21 cellular contexts compared by ENCODE assay signal in the genomic region with DNA sequence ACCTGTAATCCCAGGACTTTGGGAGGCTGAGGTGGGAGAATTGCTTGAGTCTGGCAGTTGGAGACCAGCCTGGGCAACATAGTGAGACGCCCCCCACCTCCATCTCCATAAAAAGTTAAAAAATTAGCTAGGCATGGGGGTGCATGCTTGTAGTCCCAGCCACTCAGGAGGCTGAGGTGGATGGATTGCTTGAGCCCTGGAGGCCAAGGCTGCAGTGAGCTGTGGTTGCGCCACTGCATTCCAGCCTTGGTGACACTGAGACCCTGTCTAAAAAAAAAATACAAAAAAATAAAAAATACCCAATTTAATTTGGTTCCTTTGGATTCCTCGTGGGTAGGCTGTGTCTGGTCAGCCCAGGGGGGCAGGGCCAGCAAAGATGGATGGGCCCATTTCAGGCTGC. TPM values are rescaled to one million over a fixed set of nuclear protein-coding genes. Genes with fewer than 3 reads are reported as not detected.
DNase-seq lines count a peak whose midpoint lies in the region; ATAC-seq, FAIRE-seq and TF ChIP-seq lines count a peak whose summit lies in the region.
"Had no signal": no experiment of that assay in that cellular context is flagged by ENCODE, and none has a peak within 500 bp of the region (broad histone marks: within the 10 kb centered on the region; RNA-seq: fewer than 3 reads in every experiment).

No MANE protein-coding gene starts in this region.

- no peaks in the 10 kb centered on the region for H4K20me1 ChIP-seq in HepG2 (ENCODE audit: insufficient read depth, low read length)

- no peak overlapping the region for H2BK12ac ChIP-seq in neuronal stem cell (ENCODE audit: low read length)

- TF ChIP-seq POLR2A in HepG2 (IDR thresholded peaks at IDR 0.05; ENCODE audit: insufficient read depth in 1 of 2, low read depth in 2 of 2, low read length in 2 of 2) (no peak), right lobe of liver (IDR thresholded peaks at IDR 0.05) (no peak), adrenal gland (IDR thresholded peaks at IDR 0.05) (no peak)

- H3K9me3 ChIP-seq in HepG2 (ENCODE audit: low read length), result no peaks in the 10 kb centered on the region
- no peaks in the 10 kb centered on the region for H3K9me3 ChIP-seq in right lobe of liver
- no peaks in the 10 kb centered on the region for H3K9me3 ChIP-seq in neuronal stem cell (replicated peaks in 1 of 2; ENCODE audit: control insufficient read depth in 2 of 2, insufficient read depth in 1 of 2, low read depth in 1 of 2, low read length in 2 of 2)
- H3K9me3 ChIP-seq in adrenal gland (replicated peaks in 1 of 3), result no peaks in the 10 kb centered on the region
- H3K9me3 ChIP-seq: BE2C, HAP-1 had no signal

- no peak overlapping the region for H3K14ac ChIP-seq in neuronal stem cell (ENCODE audit: low read length)

- H3K4me3 ChIP-seq in HepG2 (replicated peaks in 1 of 3; ENCODE audit: insufficient read depth in 1 of 3, low read depth in 2 of 3, low read length in 3 of 3), result no peak overlapping the region
- no peak overlapping the region for H3K4me3 ChIP-seq in right lobe of liver
- no peak overlapping the region for H3K4me3 ChIP-seq in neuronal stem cell (ENCODE audit: low read length in 2 of 2)
- H3K4me3 ChIP-seq in adrenal gland, result no peak overlapping the region
- H3K4me3 ChIP-seq: GM12878, GM23248, HAP-1 had no signal

- no peak overlapping the region for H3K4ac ChIP-seq in neuronal stem cell (ENCODE audit: low read length)

- TF ChIP-seq EP300 in HepG2 (IDR thresholded peaks at IDR 0.05; ENCODE audit: low read depth in 2 of 2, low read length in 2 of 2) (no peak), HepG2 (CRISPR knock-in tag; IDR thresholded peaks at IDR 0.05; ENCODE audit: borderline replicate concordance) (no peak)

- H3K27me3 ChIP-seq in HepG2 (ENCODE audit: control insufficient read depth in 1 of 2, insufficient read depth in 2 of 2, low read length in 2 of 2), result peaks cover 5 to 52% of the 10 kb centered on the region in 2 experiments; a peak in 4 of 5 replicates
- no peaks in the 10 kb centered on the region for H3K27me3 ChIP-seq in right lobe of liver
- H3K27me3 ChIP-seq in neuronal stem cell (ENCODE audit: control insufficient read depth in 3 of 3, insufficient read depth in 3 of 3, low read depth in 1 of 3, low read length in 3 of 3), result peaks cover 0 to 76% (median 0%) of the 10 kb centered on the region in 3 experiments
- H3K27me3 ChIP-seq in adrenal gland, result peaks cover 4% of the 10 kb centered on the region
- H3K27me3 ChIP-seq: BE2C had no signal

- 24% methylated on average over 3 of the region's 3 CpGs for WGBS in HepG2 (ENCODE audit: low lambda C conversion rate)
- WGBS in right lobe of liver (ENCODE audit: insufficient coverage, low coverage, low lambda C conversion rate, missing lambda C conversion rate), result 64% methylated on average over 3 of the region's 3 CpGs
- no CpG with 5 or more reads among the region's 3 CpGs for WGBS in neuronal stem cell (ENCODE audit: extremely low coverage in 2 of 2, insufficient read length in 2 of 2, insufficient replicate concordance in 1 of 2), 2 donors
- WGBS in adrenal gland, 4 donors, result 55 to 58% (median 57%) methylated on average over 3 of the region's 3 CpGs

- no peak overlapping the region for H3K27ac ChIP-seq in HepG2 (ENCODE audit: extremely low read length, insufficient read depth, low read length)
- H3K27ac ChIP-seq in right lobe of liver, result no peak overlapping the region
- no peak overlapping the region for H3K27ac ChIP-seq in neuronal stem cell (replicated peaks; ENCODE audit: low read length)
- no peak overlapping the region for H3K27ac ChIP-seq in adrenal gland
- H3K27ac ChIP-seq: GM23248 had no signal

- TF ChIP-seq CTCF in HepG2 (CRISPR knock-in tag; IDR thresholded peaks at IDR 0.05), result no peak
- TF ChIP-seq CTCF in right lobe of liver (IDR thresholded peaks at IDR 0.05), result no peak
- no peak for TF ChIP-seq CTCF in type B pancreatic cell (conservative IDR thresholded peaks at IDR 0.05)
- no peak for TF ChIP-seq CTCF in adrenal gland (IDR thresholded peaks at IDR 0.05)

- H3K4me1 ChIP-seq in HepG2 (ENCODE audit: insufficient read depth, low read length), result no peaks in the 10 kb centered on the region
- no peaks in the 10 kb centered on the region for H3K4me1 ChIP-seq in right lobe of liver
- peaks cover 0 to 10% of the 10 kb centered on the region in 2 donors for H3K4me1 ChIP-seq in neuronal stem cell (ENCODE audit: control insufficient read depth in 2 of 2, insufficient read depth in 1 of 2, low read depth in 1 of 2, low read length in 2 of 2)
- no peaks in the 10 kb centered on the region for H3K4me1 ChIP-seq in adrenal gland (replicated peaks in 1 of 2)
- H3K4me1 ChIP-seq: BE2C, HAP-1 had no signal

- H3K36me3 ChIP-seq in HepG2 (replicated peaks in 1 of 2; ENCODE audit: control insufficient read depth in 1 of 2, insufficient read depth in 2 of 2, low read length in 2 of 2) (no peaks in the 10 kb centered on the region), right lobe of liver (no peaks in the 10 kb centered on the region), neuronal stem cell (replicated peaks in 1 of 2; ENCODE audit: control insufficient read depth in 2 of 2, insufficient read depth in 2 of 2, low read length in 2 of 2) (no peaks in the 10 kb centered on the region), adrenal gland (replicated peaks in 1 of 2) (no peaks in the 10 kb centered on the region)
- H3K36me3 ChIP-seq: BE2C, HAP-1 had no signal

- no peaks in the 10 kb centered on the region for H3K4me1 Mint-ChIP-seq in activated T-helper 17 cell treated with anti-CD3 and anti-CD28 coated beads, Interleukin-2, amount 50 U/mL, for 72 hours
- peaks cover 5% of the 10 kb centered on the region for H3K4me1 Mint-ChIP-seq in type B pancreatic cell (ENCODE audit: unreplicated experiment)
- H3K4me1 Mint-ChIP-seq in T-helper 2 cell treated with Interferon-gamma antibody and Interleukin-4, amounts not matched to agents 5 μg/mL and 100 μg/mL, for 36 hours (ENCODE audit: low read depth), result peaks cover 7% of the 10 kb centered on the region

- H4K8ac ChIP-seq in neuronal stem cell (ENCODE audit: low read depth, low read length), result no peak overlapping the region

- H3K27ac Mint-ChIP-seq in activated T-helper 17 cell treated with anti-CD3 and anti-CD28 coated beads, Interleukin-2, amount 50 U/mL, for 72 hours, result peak overlapping the region; percentile 28
- H3K27ac Mint-ChIP-seq in type B pancreatic cell, result peak overlapping the region; percentile 67
- H3K27ac Mint-ChIP-seq in T-helper 2 cell treated with Interferon-gamma antibody and Interleukin-4, amounts not matched to agents 5 μg/mL and 100 μg/mL, for 36 hours, result no peak overlapping the region
- H3K27ac Mint-ChIP-seq: CD4-positive, CD25-positive, alpha-beta regulatory T cell had no signal

- no peaks in the 10 kb centered on the region for H3K79me1 ChIP-seq in neuronal stem cell (ENCODE audit: low read depth, low read length)

- in situ Hi-C loops in HepG2 (cut with HindIII; ENCODE audit: extremely low pct_ligation_motif_present, low pct_unique_long_range_greater_than_20kb), result no loop called here

- no peaks in the 10 kb centered on the region for H3K79me2 ChIP-seq in HepG2 (ENCODE audit: insufficient read depth, low read length)

- no peak overlapping the region for H2BK5ac ChIP-seq in neuronal stem cell (ENCODE audit: low read length)

- no peak overlapping the region for H2BK120ac ChIP-seq in neuronal stem cell (ENCODE audit: low read depth, low read length)

- peaks cover 3% of the 10 kb centered on the region for H3K27me3 Mint-ChIP-seq in activated T-helper 17 cell treated with anti-CD3 and anti-CD28 coated beads, Interleukin-2, amount 50 U/mL, for 72 hours
- H3K27me3 Mint-ChIP-seq in type B pancreatic cell, result peaks cover 18% of the 10 kb centered on the region
- peaks cover 2% of the 10 kb centered on the region for H3K27me3 Mint-ChIP-seq in T-helper 2 cell treated with Interferon-gamma antibody and Interleukin-4, amounts not matched to agents 5 μg/mL and 100 μg/mL, for 36 hours (ENCODE audit: low read depth)

- POLR2A ChIA-PET in HepG2 (lab: Yijun Ruan, JAX), result no interaction called here

- H3K4me3 Mint-ChIP-seq in activated T-helper 17 cell treated with anti-CD3 and anti-CD28 coated beads, Interleukin-2, amount 50 U/mL, for 72 hours, result no peak overlapping the region
- no peak overlapping the region for H3K4me3 Mint-ChIP-seq in type B pancreatic cell
- H3K4me3 Mint-ChIP-seq in T-helper 2 cell treated with Interferon-gamma antibody and Interleukin-4, amounts not matched to agents 5 μg/mL and 100 μg/mL, for 36 hours, result no peak overlapping the region

- H2AK5ac ChIP-seq in neuronal stem cell (ENCODE audit: low read depth, low read length), result no peak overlapping the region

- intact Hi-C loops in HepG2 (cut with micrococcal nuclease; ENCODE audit: unreplicated experiment), result no loop called here
- intact Hi-C loops in right lobe of liver (cut with DNase I), result no loop called here
- intact Hi-C loops in adrenal gland (cut with DNase I), result loop anchor here in 1 of 2 donors (5.0 kb wide), 1 partner anchor 123 kb away; a partner anchor contains a TSS

- no peak for FAIRE-seq in HepG2 (lab: Jason Lieb, UNC)
- FAIRE-seq: A204.1, GM12878 had no signal

- TF ChIP-seq RAD21 in HepG2 (CRISPR knock-in tag; IDR thresholded peaks at IDR 0.05), result no peak

- CTCF ChIA-PET in HepG2 (lab: Yijun Ruan, JAX; ENCODE audit: low intra/inter-chr PET ratio, low total read pairs), result no interaction called here

- H3K23ac ChIP-seq in neuronal stem cell (ENCODE audit: low read depth, low read length, poor library complexity), result no peak overlapping the region

- H3K4me2 ChIP-seq in HepG2 (ENCODE audit: low read depth, low read length) (no peak overlapping the region), neuronal stem cell (ENCODE audit: insufficient read depth, low read length, poor library complexity, severe bottlenecking) (no peak overlapping the region)

- H3K36me3 Mint-ChIP-seq in activated T-helper 17 cell treated with anti-CD3 and anti-CD28 coated beads, Interleukin-2, amount 50 U/mL, for 72 hours (ENCODE audit: low read depth), result no peaks in the 10 kb centered on the region
- H3K36me3 Mint-ChIP-seq in type B pancreatic cell, result no peaks in the 10 kb centered on the region
- no peaks in the 10 kb centered on the region for H3K36me3 Mint-ChIP-seq in T-helper 2 cell treated with Interferon-gamma antibody and Interleukin-4, amounts not matched to agents 5 μg/mL and 100 μg/mL, for 36 hours (ENCODE audit: low read depth)
- H3K36me3 Mint-ChIP-seq: CD4-positive, CD25-positive, alpha-beta regulatory T cell had no signal

- H4K91ac ChIP-seq in neuronal stem cell (ENCODE audit: low read depth, low read length, poor library complexity), result no peak overlapping the region

- H3K9me3 Mint-ChIP-seq in activated T-helper 17 cell treated with anti-CD3 and anti-CD28 coated beads, Interleukin-2, amount 50 U/mL, for 72 hours, result no peaks in the 10 kb centered on the region
- H3K9me3 Mint-ChIP-seq in type B pancreatic cell, result no peaks in the 10 kb centered on the region
- H3K9me3 Mint-ChIP-seq in T-helper 2 cell treated with Interferon-gamma antibody and Interleukin-4, amounts not matched to agents 5 μg/mL and 100 μg/mL, for 36 hours, result no peaks in the 10 kb centered on the region
- H3K9me3 Mint-ChIP-seq: CD4-positive, CD25-positive, alpha-beta regulatory T cell had no signal

- no peak overlapping the region for H2AFZ ChIP-seq in HepG2 (ENCODE audit: low read length)
- H2AFZ ChIP-seq in neuronal stem cell (ENCODE audit: low read length), result no peak overlapping the region
- H2AFZ ChIP-seq: GM23248 had no signal

- H2BK15ac ChIP-seq in neuronal stem cell (ENCODE audit: low read length), result peak overlapping the region; percentile 73

- no TSS peak for BruUV-seq in HepG2 (replicated peaks; lab: Mats Ljungman, UMichigan)

- H3K18ac ChIP-seq in neuronal stem cell (ENCODE audit: low read length), result no peak overlapping the region

- no peak overlapping the region for H3K9ac ChIP-seq in HepG2 (ENCODE audit: insufficient read depth, low read depth, low read length)
- H3K9ac ChIP-seq in neuronal stem cell (ENCODE audit: low read depth, low read length, poor library complexity), result no peak overlapping the region
- H3K9ac ChIP-seq: GM23248 had no signal

- ATAC-seq in HepG2 (no peak), right lobe of liver (no peak)
- no peak for ATAC-seq in activated T-helper 17 cell treated with anti-CD3 and anti-CD28 coated beads, Interleukin-2, amount 50 U/mL, for 72 hours (replicated peaks)
- ATAC-seq: GM12878 had no signal

- DNase-seq in HepG2 (ENCODE audit: low spot score), result no peak
- no peak for DNase-seq in right lobe of liver
- no peak for DNase-seq in neuronal stem cell (ENCODE audit: low spot score)
- no peak for DNase-seq in type B pancreatic cell (ENCODE audit: extremely low spot score, unreplicated experiment)
- DNase-seq in adrenal gland, result no peak
- DNase-seq in T-helper 2 cell treated with Interferon-gamma antibody and Interleukin-4, amounts not matched to agents 5 μg/mL and 100 μg/mL, for 36 hours (ENCODE audit: low spot score), result no peak
- DNase-seq in glomerular visceral epithelial cell (ENCODE audit: extremely low spot score), result no peak
- DNase-seq: ACHN; BE2C; C1 segment of cervical spinal cord; CD4-positive, CD25-positive, alpha-beta regulatory T cell; DND-41; EL; GM23248; KG1 had no signal

RNA-seq across cellular contexts. Expression of a gene that starts 26.1 kb away (rescaled TPM):
- total RNA-seq in HepG2 (2016; rRNA removed; fragmentation: Illumina TruSeq; extraction: Trizol) (not detected in 2 replicates), right lobe of liver (not detected), type B pancreatic cell (ENCODE audit: low replicate concordance) (not detected in 2 replicates), adrenal gland (under 1 TPM in 1 of 8 donors, not detected in 7; 0.90 TPM)
- not detected in 2 replicates for total RNA-seq in HepG2 (2016; cell fraction: cytosol; rRNA removed; fragmentation: Illumina TruSeq; extraction: Trizol; ENCODE audit: low read depth)
- not detected in 2 replicates for total RNA-seq in HepG2 (2016; cell fraction: insoluble cytoplasmic fraction; rRNA removed; fragmentation: Illumina TruSeq; extraction: Trizol)
- total RNA-seq in HepG2 (2016; cell fraction: membrane; rRNA removed; fragmentation: Illumina TruSeq; extraction: Trizol), result not detected in 2 replicates
- not detected in 2 replicates for total RNA-seq in HepG2 (2016; cell fraction: nucleus; rRNA removed; fragmentation: Illumina TruSeq; extraction: Trizol)
- polyA plus RNA-seq in HepG2 (2011; rRNA removed) (not detected in 2 replicates), adrenal gland (under 1 TPM in 1 of 3 donors, not detected in 2; 0.40 TPM)
- not detected in 2 replicates for polyA plus RNA-seq in HepG2 (2011; cell fraction: cytosol; rRNA removed)
- polyA plus RNA-seq in HepG2 (2011; cell fraction: nucleus; rRNA removed), result not detected in 2 replicates
- polyA plus RNA-seq in HepG2 (2012), result not detected in 2 replicates
- polyA plus RNA-seq in HepG2 (2016; cell fraction: cytosol; fragmentation: Illumina TruSeq; extraction: Trizol; ENCODE audit: low read depth), result not detected in 2 replicates
- polyA plus RNA-seq in HepG2 (2016; cell fraction: insoluble cytoplasmic fraction; fragmentation: Illumina TruSeq; extraction: Trizol; ENCODE audit: low read depth), result not detected in 2 replicates
- polyA plus RNA-seq in HepG2 (2016; cell fraction: membrane; fragmentation: Illumina TruSeq; extraction: Trizol; ENCODE audit: low read depth), result not detected in 2 replicates
- not detected in 2 replicates for polyA plus RNA-seq in HepG2 (2016; cell fraction: nucleus; fragmentation: Illumina TruSeq; extraction: Trizol; ENCODE audit: insufficient read depth, low read depth)
- polyA minus RNA-seq in HepG2 (2011; rRNA and poly(A)+ RNA removed; ENCODE audit: low replicate concordance), result not detected in 2 replicates
- not detected in 2 replicates for polyA minus RNA-seq in HepG2 (2011; cell fraction: cytosol; rRNA and poly(A)+ RNA removed)
- polyA minus RNA-seq in HepG2 (2011; cell fraction: nucleus; rRNA and poly(A)+ RNA removed), result not detected in 2 replicates
- total RNA-seq in activated T-helper 17 cell treated with anti-CD3 and anti-CD28 coated beads, Interleukin-2, amount 50 U/mL, for 72 hours, result not detected
- polyA plus RNA-seq in neuronal stem cell (2013, experiment 1 of 2), result not detected
- not detected for polyA plus RNA-seq in neuronal stem cell (2013, experiment 2 of 2)
- total RNA-seq: CD4-positive, CD25-positive, alpha-beta regulatory T cell; G401; GM12878; GM23248; H4 had no signal
- polyA plus RNA-seq: CD4-positive, CD25-positive, alpha-beta regulatory T cell; GM12878; GM23248 had no signal
